In genomic region chr1:163321311-163322305, GRCh38 we compare ENCODE assay signal across 1 cellular context.
A peak's percentile ranks its signal among the peaks of the same experiment; 100 is the strongest.
TF ChIP-seq lines count a peak whose summit lies in the region.

Gene NUF2 (plus strand): TSS chr1:163321954. CDS start chr1:163326052, 4,098 bp downstream.

TF ChIP-seq in H1, 55 proteins besides CTCF, POLR2A, EP300 and RAD21 (continued from another document):
- TF ChIP-seq CHD7 (IDR thresholded peaks at IDR 0.05; ENCODE audit: insufficient replicate concordance, low read length) (peak; percentile 54), NANOG (IDR thresholded peaks at IDR 0.05; ENCODE audit: insufficient read depth, low read depth, low read length, poor library complexity, severe bottlenecking) (peak; percentile 35), SP2 (IDR thresholded peaks at IDR 0.05; ENCODE audit: low read length) (no peak), TAF1 (IDR thresholded peaks at IDR 0.05; ENCODE audit: low read depth, low read length) (peak; percentile 92), EGR1 (IDR thresholded peaks at IDR 0.05; ENCODE audit: borderline replicate concordance, low read depth, low read length) (peak; percentile 72), CBX8 (IDR thresholded peaks at IDR 0.05; ENCODE audit: borderline replicate concordance, low read depth, low read length) (no peak), KDM1A (IDR thresholded peaks at IDR 0.05; ENCODE audit: borderline replicate concordance, low read length) (no peak; the same call in 1 of the 2 replicates), CTBP2 (IDR thresholded peaks at IDR 0.05; ENCODE audit: borderline replicate concordance, insufficient read depth, insufficient read length, low read length) (peak; percentile 44), CEBPB (IDR thresholded peaks at IDR 0.05; ENCODE audit: low read depth, low read length) (no peak), EZH2 (IDR thresholded peaks at IDR 0.05; ENCODE audit: low read depth, low read length, severe bottlenecking) (no peak), USF2 (IDR thresholded peaks at IDR 0.05; ENCODE audit: low read length) (no peak), TAF7 (optimal IDR thresholded peaks at IDR 0.05; ENCODE audit: borderline replicate concordance, low read depth, low read length) (peak; percentile 81), CREB1 (IDR thresholded peaks at IDR 0.05) (peak; percentile 88), TBP (IDR thresholded peaks at IDR 0.05; ENCODE audit: low read depth, low read length) (peak; percentile 85), PHF8 (conservative IDR thresholded peaks at IDR 0.05; ENCODE audit: low read depth, low read length) (peak; percentile 51; the same call in 1 of the 2 replicates), SP1 (IDR thresholded peaks at IDR 0.05; ENCODE audit: low read depth, low read length) (peak; percentile 75), ASH2L (IDR thresholded peaks at IDR 0.05; ENCODE audit: low read length) (peak; percentile 98), GABPA (IDR thresholded peaks at IDR 0.05; ENCODE audit: borderline replicate concordance, insufficient read depth, low read length) (peak; percentile 100), SIX5 (IDR thresholded peaks at IDR 0.05; ENCODE audit: low read depth, low read length) (peak; percentile 58; the same call in 1 of the 2 replicates), GTF2F1 (IDR thresholded peaks at IDR 0.05; ENCODE audit: borderline replicate concordance, low read depth, low read length) (no peak; the same call in none of the 2 replicates), SIRT6 (IDR thresholded peaks at IDR 0.05; ENCODE audit: low read length) (no peak), MAX (IDR thresholded peaks at IDR 0.05) (peak; percentile 94), ZNF274 (IDR thresholded peaks at IDR 0.05; ENCODE audit: borderline replicate concordance, extremely low read depth, low read length) (no peak), RNF2 (IDR thresholded peaks at IDR 0.05; ENCODE audit: borderline replicate concordance, low read depth, low read length, missing control alignments, poor library complexity, severe bottlenecking) (no peak), BCL11A (IDR thresholded peaks at IDR 0.05; ENCODE audit: low read depth in 2 of 2, low read length in 2 of 2) (no peak), SAP30 (IDR thresholded peaks at IDR 0.05; ENCODE audit: insufficient read depth, insufficient replicate concordance, low read length) (peak; percentile 99), NRF1 (IDR thresholded peaks at IDR 0.05; ENCODE audit: low read depth, low read length) (no peak), MAFK (IDR thresholded peaks at IDR 0.05; ENCODE audit: low read depth, low read length) (peak; percentile 36; the same call in 1 of the 2 replicates), TCF12 (IDR thresholded peaks at IDR 0.05; ENCODE audit: low read depth, low read length) (peak; percentile 88; the same call in 1 of the 2 replicates), SRF (IDR thresholded peaks at IDR 0.05; ENCODE audit: low read depth, low read length) (peak; percentile 75), JUND (IDR thresholded peaks at IDR 0.05; ENCODE audit: low read length) (peak; percentile 79), RXRA (IDR thresholded peaks at IDR 0.05; ENCODE audit: insufficient read depth, low read depth, low read length) (no peak), RBBP5 (IDR thresholded peaks at IDR 0.05; ENCODE audit: borderline replicate concordance, low read depth, low read length) (peak; percentile 93), YY1 (IDR thresholded peaks at IDR 0.05; ENCODE audit: low read depth, low read length) (peak; percentile 80), KDM5A (IDR thresholded peaks at IDR 0.05; ENCODE audit: low read length) (peak; percentile 86), JUN (IDR thresholded peaks at IDR 0.05; ENCODE audit: low read depth, low read length) (peak; percentile 45; the same call in 1 of the 2 replicates), BRCA1 (IDR thresholded peaks at IDR 0.05; ENCODE audit: low read depth, low read length) (no peak), CBX5 (IDR thresholded peaks at IDR 0.05; ENCODE audit: low read depth, low read length) (no peak), CHD2 (IDR thresholded peaks at IDR 0.05; ENCODE audit: low read length) (peak; percentile 65; the same call in 1 of the 2 replicates), ATF2 (IDR thresholded peaks at IDR 0.05; ENCODE audit: low read length) (peak; percentile 87), SIN3A (conservative IDR thresholded peaks at IDR 0.05 in 1 of 2, IDR thresholded peaks at IDR 0.05 in 1 of 2; ENCODE audit: low read depth in 1 of 2, low read length in 2 of 2) (peak; percentile 93 to 100; a peak in 2 of 4 replicates), HDAC2 (IDR thresholded peaks at IDR 0.05; ENCODE audit: borderline replicate concordance in 1 of 2, low read depth in 2 of 2, low read length in 2 of 2) (no peak; a peak in 2 of 4 replicates), E2F6 (IDR thresholded peaks at IDR 0.05) (peak; percentile 72)
